ENCODE assay signal across 8 cellular contexts in the genomic region with DNA sequence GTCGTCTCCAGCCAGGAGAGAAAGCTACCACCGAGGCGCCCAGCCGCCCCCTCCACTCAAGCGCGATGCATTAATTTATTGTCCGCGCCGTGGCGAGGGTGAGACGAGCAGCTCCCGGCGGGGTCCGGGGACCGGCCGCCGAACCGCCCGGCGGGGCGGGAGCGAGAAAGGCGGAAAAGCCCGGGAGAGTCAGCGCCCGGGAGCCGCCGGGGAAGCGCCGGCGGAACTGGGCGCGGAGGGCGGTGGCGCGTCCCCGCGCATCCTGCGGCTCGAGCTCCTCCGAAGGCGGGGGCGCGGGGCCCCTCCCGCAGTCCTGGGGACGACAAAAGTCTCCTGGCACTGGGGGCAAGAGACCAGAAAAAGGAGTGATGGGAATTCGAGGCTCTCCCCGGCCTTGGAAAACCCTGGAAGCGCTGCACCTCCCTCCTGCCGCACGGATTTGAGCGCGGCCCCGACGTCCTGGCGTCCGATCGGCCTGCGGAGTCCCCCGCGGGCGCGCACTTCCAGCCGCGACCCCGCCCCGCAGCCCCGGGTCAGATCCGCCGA. TPM values are rescaled to one million over a fixed set of nuclear protein-coding genes. Genes with fewer than 3 reads are reported as not detected.
DNase-seq lines count a peak whose midpoint lies in the region; ATAC-seq, FAIRE-seq and TF ChIP-seq lines count a peak whose summit lies in the region.

EPB41L4A (minus strand) TSS at position 228 of the 546 bp plus-strand sequence. CDS start 238 bp downstream, outside the sequence.

- peak within 1 kb of the TSS; percentile 97 for H3K4me2 ChIP-seq in GM23338

- H3K9me3 Mint-ChIP-seq in GM23338 = no peaks in the 10 kb centered on the region; the same call in 1 of the 3 replicates

- H3K36me3 ChIP-seq in GM23338 (ENCODE audit: insufficient read depth) = no peaks in the 10 kb centered on the region
- no peaks in the 10 kb centered on the region for H3K36me3 ChIP-seq in muscle layer of colon (ENCODE audit: insufficient read depth, low read length)

- no peaks in the 10 kb centered on the region for H3K36me3 Mint-ChIP-seq in GM23338 (ENCODE audit: low read depth)

- no peaks in the 10 kb centered on the region for H3K9me3 ChIP-seq in muscle layer of colon (ENCODE audit: low read length)

- peak; percentile 67 for ATAC-seq in GM23338
- peak; percentile 49 for ATAC-seq in esophagus mucosa

- TF ChIP-seq CTCF in GM23338 (conservative IDR thresholded peaks at IDR 0.05; ENCODE audit: low read depth in 2 of 2) = no peak

- H4K20me1 ChIP-seq in GM23338 (replicated peaks; ENCODE audit: insufficient read depth) = 0 out of 2 replicates have a peak, but pooled peaks cover 6% of the 10 kb centered on the region

- H3K79me2 ChIP-seq in GM23338 (replicated peaks; ENCODE audit: insufficient read depth) = no peaks in the 10 kb centered on the region

- H3K27me3 Mint-ChIP-seq in GM23338 (ENCODE audit: insufficient read depth, low read depth, poor library complexity) = peaks cover 35% of the 10 kb centered on the region

- H3K27me3 ChIP-seq in GM23338 (ENCODE audit: insufficient read depth) = peaks cover 52% of the 10 kb centered on the region
- H3K27me3 ChIP-seq in muscle layer of colon (ENCODE audit: control insufficient read depth in 1 of 2, insufficient read depth in 2 of 2, low read length in 2 of 2) = peaks cover 0 to 8% of the 10 kb centered on the region in 2 donors

- H2AFZ ChIP-seq in GM23338 = peak within 1 kb of the TSS; percentile 96

- H3K27ac ChIP-seq in GM23338 (ENCODE audit: low read depth) (no peak within 1 kb of the TSS), muscle layer of colon (ENCODE audit: low read depth, low read length) (peak within 1 kb of the TSS; percentile 48)

- H3K4me1 Mint-ChIP-seq in GM23338 = peaks cover 11% of the 10 kb centered on the region; the same call in 2 of the 3 replicates

- 0 out of 2 replicates have a peak, but pooled peaks cover 8% of the 10 kb centered on the region for H3K4me1 ChIP-seq in GM23338 (ENCODE audit: insufficient read depth)
- H3K4me1 ChIP-seq in muscle layer of colon (ENCODE audit: insufficient read depth, low read length) = peaks cover 5% of the 10 kb centered on the region

- no peaks in the 10 kb centered on the region for H3K9me2 ChIP-seq in GM23338 (ENCODE audit: insufficient read depth)

- H3K4me3 ChIP-seq in GM23338 (peak within 1 kb of the TSS; percentile 87), muscle layer of colon (ENCODE audit: low read depth in 1 of 2, low read length in 2 of 2) (peak within 1 kb of the TSS; percentile 81 to 83)

- peak; percentile 17 for FAIRE-seq in urothelium cell line (lab: Jason Lieb, UNC)

- peak within 1 kb of the TSS; percentile 81 for H3K4me3 Mint-ChIP-seq in GM23338

- no peak within 1 kb of the TSS for H3K27ac Mint-ChIP-seq in GM23338

- peak within 1 kb of the TSS; percentile 37 for H3K9ac ChIP-seq in muscle layer of colon (ENCODE audit: low read length)

- peak; percentile 18 for DNase-seq in COLO668 (lab: John Stamatoyannopoulos, UW; ENCODE audit: unreplicated experiment)
- peak; percentile 74 for DNase-seq in GM23338 (ENCODE audit: low spot score)
- DNase-seq in SW480 (ENCODE audit: low spot score) = peak; percentile 55
- DNase-seq in urothelium cell line (ENCODE audit: low spot score) = peak; percentile 58
- DNase-seq in NOMO-1 treated with DMSO at 0.1 percent for 48 hours (lab: John Stamatoyannopoulos, UW; ENCODE audit: unreplicated experiment) = no peak
- no peak for DNase-seq in effector CD4-positive, alpha-beta T cell

- H3F3A ChIP-seq in GM23338 (replicated peaks; ENCODE audit: low read depth) = no peaks in the 10 kb centered on the region

TF ChIP-seq in GM23338, 12 proteins besides CTCF, POLR2A, EP300 and RAD21:
- TF ChIP-seq POLR2AphosphoS5 (IDR thresholded peaks at IDR 0.05; ENCODE audit: low read depth) (no peak; the same call in 1 of the 2 replicates), EZH2phosphoT487 (IDR thresholded peaks at IDR 0.05; ENCODE audit: unreplicated experiment) (no peak)
- TF ChIP-seq, protein P1, sequence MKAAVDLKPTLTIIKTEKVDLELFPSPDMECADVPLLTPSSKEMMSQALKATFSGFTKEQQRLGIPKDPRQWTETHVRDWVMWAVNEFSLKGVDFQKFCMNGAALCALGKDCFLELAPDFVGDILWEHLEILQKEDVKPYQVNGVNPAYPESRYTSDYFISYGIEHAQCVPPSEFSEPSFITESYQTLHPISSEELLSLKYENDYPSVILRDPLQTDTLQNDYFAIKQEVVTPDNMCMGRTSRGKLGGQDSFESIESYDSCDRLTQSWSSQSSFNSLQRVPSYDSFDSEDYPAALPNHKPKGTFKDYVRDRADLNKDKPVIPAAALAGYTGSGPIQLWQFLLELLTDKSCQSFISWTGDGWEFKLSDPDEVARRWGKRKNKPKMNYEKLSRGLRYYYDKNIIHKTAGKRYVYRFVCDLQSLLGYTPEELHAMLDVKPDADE (IDR thresholded peaks at IDR 0.05) = no peak
- TF ChIP-seq, protein P2, sequence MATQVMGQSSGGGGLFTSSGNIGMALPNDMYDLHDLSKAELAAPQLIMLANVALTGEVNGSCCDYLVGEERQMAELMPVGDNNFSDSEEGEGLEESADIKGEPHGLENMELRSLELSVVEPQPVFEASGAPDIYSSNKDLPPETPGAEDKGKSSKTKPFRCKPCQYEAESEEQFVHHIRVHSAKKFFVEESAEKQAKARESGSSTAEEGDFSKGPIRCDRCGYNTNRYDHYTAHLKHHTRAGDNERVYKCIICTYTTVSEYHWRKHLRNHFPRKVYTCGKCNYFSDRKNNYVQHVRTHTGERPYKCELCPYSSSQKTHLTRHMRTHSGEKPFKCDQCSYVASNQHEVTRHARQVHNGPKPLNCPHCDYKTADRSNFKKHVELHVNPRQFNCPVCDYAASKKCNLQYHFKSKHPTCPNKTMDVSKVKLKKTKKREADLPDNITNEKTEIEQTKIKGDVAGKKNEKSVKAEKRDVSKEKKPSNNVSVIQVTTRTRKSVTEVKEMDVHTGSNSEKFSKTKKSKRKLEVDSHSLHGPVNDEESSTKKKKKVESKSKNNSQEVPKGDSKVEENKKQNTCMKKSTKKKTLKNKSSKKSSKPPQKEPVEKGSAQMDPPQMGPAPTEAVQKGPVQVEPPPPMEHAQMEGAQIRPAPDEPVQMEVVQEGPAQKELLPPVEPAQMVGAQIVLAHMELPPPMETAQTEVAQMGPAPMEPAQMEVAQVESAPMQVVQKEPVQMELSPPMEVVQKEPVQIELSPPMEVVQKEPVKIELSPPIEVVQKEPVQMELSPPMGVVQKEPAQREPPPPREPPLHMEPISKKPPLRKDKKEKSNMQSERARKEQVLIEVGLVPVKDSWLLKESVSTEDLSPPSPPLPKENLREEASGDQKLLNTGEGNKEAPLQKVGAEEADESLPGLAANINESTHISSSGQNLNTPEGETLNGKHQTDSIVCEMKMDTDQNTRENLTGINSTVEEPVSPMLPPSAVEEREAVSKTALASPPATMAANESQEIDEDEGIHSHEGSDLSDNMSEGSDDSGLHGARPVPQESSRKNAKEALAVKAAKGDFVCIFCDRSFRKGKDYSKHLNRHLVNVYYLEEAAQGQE (IDR thresholded peaks at IDR 0.05; ENCODE audit: unreplicated experiment) = no peak

RNA-seq across cellular contexts. Expression of gene EPB41L4A, which starts in this region (rescaled TPM):
- 3.4 and 6.0 TPM in 2 replicates for total RNA-seq in GM23338 (2014; rRNA removed; shearing (Covaris generic))
- polyA plus RNA-seq in GM23338 (2016; fragmentation: Nextera tagmentation; extraction: Ambion mirVana) = 5.7 and 6.1 TPM in 2 replicates
- 35.1 TPM for total RNA-seq in esophagus mucosa

Comparison
In these comparisons a context has a peak if more than half of its experiments do, and no peak if none do; other contexts are left out.
1. DNase-seq: peak in COLO668 (single experiment), GM23338 (single experiment), SW480 (single experiment) and urothelium cell line (single experiment); none in NOMO-1 treated with DMSO at 0.1 percent for 48 hours (single experiment) and effector CD4-positive, alpha-beta T cell (single experiment).